ENCODE assay signal across 8 cellular contexts in the genomic region with DNA sequence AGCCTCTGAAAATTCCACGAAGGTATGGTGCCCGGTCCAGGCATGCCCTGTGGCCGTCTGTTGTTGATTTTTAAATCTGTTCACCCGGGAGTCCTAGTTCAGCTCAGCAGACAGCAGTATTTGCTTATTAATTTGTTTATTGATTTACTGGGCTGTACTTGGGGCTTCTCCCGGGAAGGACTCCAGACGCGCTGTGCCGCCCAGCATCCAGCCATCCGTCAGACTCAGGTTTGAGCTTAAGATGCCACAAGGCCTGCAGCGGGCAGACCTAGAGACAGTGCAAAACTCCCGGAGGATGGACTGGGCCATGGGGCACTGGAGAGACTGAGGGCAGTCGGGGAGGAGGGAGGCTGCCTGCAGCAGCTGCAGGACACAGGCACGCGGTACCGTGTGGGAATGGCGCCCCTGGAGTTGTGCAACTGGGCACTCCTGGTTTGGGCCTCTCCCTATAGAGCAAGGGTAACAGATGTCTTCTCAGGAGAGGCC. TPM values are rescaled to one million over a fixed set of nuclear protein-coding genes. Genes with fewer than 3 reads are reported as not detected.
A peak's percentile ranks its signal among the peaks of the same experiment; 100 is the strongest.
DNase-seq lines count a peak whose midpoint lies in the region; ATAC-seq, FAIRE-seq and TF ChIP-seq lines count a peak whose summit lies in the region.

No MANE protein-coding gene starts in this region.

- intact Hi-C loops in activated CD4-positive, alpha-beta T cell treated with anti-CD3 and anti-CD28 coated beads, Interleukin-2, amount 10 ng/mL, durations not matched to agents 24 days and 14 days (cut with micrococcal nuclease), result loop anchor here (1.0 to 10.0 kb wide), 5 partner anchors 18 to 262 kb away; partner anchors contain the start of genes CCDC167, CMTR1, TBC1D22B and TMEM217

- POLR2A ChIA-PET in WTC11 (lab: Charles Lee), result interaction anchor here (1.4 kb wide), 1 partner anchor 132 kb away, joined by 3 read pairs; no protein-coding TSS in a partner anchor

- DNase-seq in activated CD4-positive, alpha-beta T cell treated with anti-CD3 and anti-CD28 coated beads, Interleukin-2, amount 10 ng/mL, durations not matched to agents 24 days and 14 days, result no peak
- DNase-seq in activated CD4-positive, alpha-beta T cell treated with anti-CD3 and anti-CD28 coated beads for 1 hour, result no peak
- peak; percentile 76 for DNase-seq in NCI-H526 treated with DMSO at 0.1 percent for 48 hours (lab: John Stamatoyannopoulos, UW)
- peak; percentile 25 for DNase-seq in bronchial epithelial cell (ENCODE audit: low read depth)
- no peak for DNase-seq in stimulated activated naive CD8-positive, alpha-beta T cell treated with anti-CD3 and anti-CD28 coated beads, Interleukin-15, Interleukin-2, amounts not matched to agents 100 U/mL and 50 U/mL, for 24 hours
- no peak for DNase-seq in foreskin keratinocyte
- no peak for DNase-seq in WTC11 (ENCODE audit: low spot score)

- H3K27me3 Mint-ChIP-seq in activated CD4-positive, alpha-beta T cell treated with anti-CD3 and anti-CD28 coated beads, Interleukin-2, amount 10 ng/mL, durations not matched to agents 24 days and 14 days, result no peaks in the 10 kb centered on the region
- H3K27me3 Mint-ChIP-seq in WTC11 (ENCODE audit: low read depth), result peaks cover 37% of the 10 kb centered on the region

- H3K4me1 ChIP-seq in foreskin keratinocyte, result peaks cover 4% of the 10 kb centered on the region

- peaks cover 60% of the 10 kb centered on the region for H3K4me1 Mint-ChIP-seq in activated CD4-positive, alpha-beta T cell treated with anti-CD3 and anti-CD28 coated beads, Interleukin-2, amount 10 ng/mL, durations not matched to agents 24 days and 14 days
- peaks cover 54% of the 10 kb centered on the region for H3K4me1 Mint-ChIP-seq in WTC11

- H3K27ac ChIP-seq in foreskin keratinocyte, result no peak overlapping the region

- H3K36me3 ChIP-seq in bronchial epithelial cell (ENCODE audit: control insufficient read depth, insufficient read depth, low read length), result no peaks in the 10 kb centered on the region

- H3K4me3 ChIP-seq in bronchial epithelial cell (ENCODE audit: low read depth, low read length), result no peak overlapping the region

- peak overlapping the region; percentile 97 for H3K27ac Mint-ChIP-seq in activated CD4-positive, alpha-beta T cell treated with anti-CD3 and anti-CD28 coated beads, Interleukin-2, amount 10 ng/mL, durations not matched to agents 24 days and 14 days
- H3K27ac Mint-ChIP-seq in WTC11, result no peak overlapping the region

- peak; percentile 3 for ATAC-seq in stimulated activated naive CD8-positive, alpha-beta T cell treated with anti-CD3 and anti-CD28 coated beads, Interleukin-15, Interleukin-2, amounts not matched to agents 100 U/mL and 50 U/mL, for 24 hours
- ATAC-seq in HG03565 (IDR thresholded peaks at IDR 0.05; ENCODE audit: unreplicated experiment) (no peak), foreskin keratinocyte (no peak), WTC11 (no peak)

- no peaks in the 10 kb centered on the region for H3K9me3 Mint-ChIP-seq in activated CD4-positive, alpha-beta T cell treated with anti-CD3 and anti-CD28 coated beads, Interleukin-2, amount 10 ng/mL, durations not matched to agents 24 days and 14 days
- H3K9me3 Mint-ChIP-seq in WTC11, result 0 out of 2 replicates have a peak, but pooled peaks cover 6% of the 10 kb centered on the region

- peaks cover 2% of the 10 kb centered on the region for H3K36me3 Mint-ChIP-seq in activated CD4-positive, alpha-beta T cell treated with anti-CD3 and anti-CD28 coated beads, Interleukin-2, amount 10 ng/mL, durations not matched to agents 24 days and 14 days (ENCODE audit: low read depth)
- H3K36me3 Mint-ChIP-seq in WTC11, result no peaks in the 10 kb centered on the region

- TF ChIP-seq CTCF in bronchial epithelial cell (IDR thresholded peaks at IDR 0.05; ENCODE audit: insufficient read depth, low read length, severe bottlenecking) (no peak), foreskin keratinocyte (conservative IDR thresholded peaks at IDR 0.05) (no peak), WTC11 (IDR thresholded peaks at IDR 0.05) (no peak)

- H3K4me3 Mint-ChIP-seq in activated CD4-positive, alpha-beta T cell treated with anti-CD3 and anti-CD28 coated beads, Interleukin-2, amount 10 ng/mL, durations not matched to agents 24 days and 14 days, result peak overlapping the region; percentile 76
- H3K4me3 Mint-ChIP-seq in WTC11, result no peak overlapping the region

- no peak for FAIRE-seq in bronchial epithelial cell (lab: Jason Lieb, UNC)

- CTCF ChIA-PET in WTC11 (lab: Charles Lee), result interaction anchor here (1.0 to 3.0 kb wide), 7 partner anchors 9 to 84 kb away, joined by 3 to 18 read pairs (median 3); partner anchors contain the start of genes CCDC167 and CMTR1

- H3K27me3 ChIP-seq in bronchial epithelial cell (ENCODE audit: control insufficient read depth, insufficient read depth, low read length) (peaks cover 6% of the 10 kb centered on the region), foreskin keratinocyte (peaks cover 18% of the 10 kb centered on the region)

TF ChIP-seq in WTC11, 78 proteins besides CTCF, POLR2A, EP300 and RAD21:
- TF ChIP-seq IRF2 (CRISPR knock-in tag; IDR thresholded peaks at IDR 0.05; ENCODE audit: borderline replicate concordance, low read depth), result no peak
- TF ChIP-seq USF2 (CRISPR knock-in tag; IDR thresholded peaks at IDR 0.05), result no peak
- TF ChIP-seq ZNF121 (CRISPR knock-in tag; IDR thresholded peaks at IDR 0.05), result no peak
- no peak for TF ChIP-seq FOXP4 (CRISPR knock-in tag; IDR thresholded peaks at IDR 0.05)
- TF ChIP-seq ESRRA (CRISPR knock-in tag; IDR thresholded peaks at IDR 0.05; ENCODE audit: borderline replicate concordance), result no peak
- TF ChIP-seq NR3C1 (CRISPR knock-in tag; conservative IDR thresholded peaks at IDR 0.05; ENCODE audit: low read depth), result no peak
- no peak for TF ChIP-seq ZNF263 (CRISPR knock-in tag; IDR thresholded peaks at IDR 0.05; ENCODE audit: low read depth)
- TF ChIP-seq TP53 (CRISPR knock-in tag; IDR thresholded peaks at IDR 0.05), result no peak
- no peak for TF ChIP-seq GRHL2 (CRISPR knock-in tag; IDR thresholded peaks at IDR 0.05; ENCODE audit: insufficient replicate concordance, severe bottlenecking)
- no peak for TF ChIP-seq ZNF423 (CRISPR knock-in tag; IDR thresholded peaks at IDR 0.05)

RNA-seq across cellular contexts. Expression of gene CCDC167, which starts 17.3 kb away (rescaled TPM):
- 59.1 and 62.4 TPM in 2 replicates for total RNA-seq in activated CD4-positive, alpha-beta T cell treated with anti-CD3 and anti-CD28 coated beads, Interleukin-2, amount 10 ng/mL, durations not matched to agents 24 days and 14 days
- total RNA-seq in bronchial epithelial cell (26.0 and 29.7 TPM in 2 replicates), foreskin keratinocyte (24.8 and 27.4 TPM in 2 replicates), WTC11 (2021) (19.1 to 21.6 TPM (median 19.9 TPM) in 3 replicates)
- polyA plus RNA-seq in foreskin keratinocyte, result 45.7 and 48.9 TPM in 2 replicates

Comparison
In these comparisons a context has a peak if more than half of its experiments do, and no peak if none do; other contexts are left out.
1. DNase-seq: peak in NCI-H526 treated with DMSO at 0.1 percent for 48 hours (single experiment) and bronchial epithelial cell (single experiment); none in activated CD4-positive, alpha-beta T cell treated with anti-CD3 and anti-CD28 coated beads, Interleukin-2, amount 10 ng/mL, durations not matched to agents 24 days and 14 days (single experiment), activated CD4-positive, alpha-beta T cell treated with anti-CD3 and anti-CD28 coated beads for 1 hour (single experiment), stimulated activated naive CD8-positive, alpha-beta T cell treated with anti-CD3 and anti-CD28 coated beads, Interleukin-15, Interleukin-2, amounts not matched to agents 100 U/mL and 50 U/mL, for 24 hours (single experiment), foreskin keratinocyte (0 of 2) and WTC11 (single experiment).